1 cellular context compared by ENCODE assay signal in genomic region chr9:81656004-81656403, GRCh38.
TF ChIP-seq lines count a peak whose summit lies in the region.

No MANE protein-coding gene starts in this region.

TF ChIP-seq in HEK293T, 16 proteins besides CTCF, POLR2A, EP300 and RAD21 (continued from another document):
- no peak for TF ChIP-seq FOXA1 (IDR thresholded peaks at IDR 0.05)
- no peak for TF ChIP-seq FOXM1 (IDR thresholded peaks at IDR 0.05; ENCODE audit: borderline replicate concordance)
